Comparison of ENCODE assay signal across 18 cellular contexts in the genomic region with DNA sequence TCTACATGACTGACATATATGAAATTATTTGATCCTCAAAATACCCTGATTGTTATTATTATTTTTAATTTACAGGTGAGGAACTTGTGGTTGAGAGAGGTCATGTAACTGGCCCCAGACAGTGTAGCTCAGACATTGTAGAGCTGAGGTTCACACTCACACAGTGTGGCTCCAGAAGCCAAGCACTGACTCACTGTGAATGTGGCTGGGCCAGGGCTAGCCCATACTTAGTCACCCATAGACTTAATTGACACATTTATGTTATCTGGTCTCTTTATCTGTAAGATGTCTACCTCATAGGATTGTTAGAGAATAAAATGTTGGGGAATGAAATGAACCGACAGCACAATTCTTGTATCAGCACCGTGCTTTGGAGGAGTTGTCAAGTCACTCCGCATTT. TPM values are rescaled to one million over a fixed set of nuclear protein-coding genes. Genes with fewer than 3 reads are reported as not detected.
DNase-seq lines count a peak whose midpoint lies in the region; ATAC-seq, FAIRE-seq and TF ChIP-seq lines count a peak whose summit lies in the region.
"Had no signal": no experiment of that assay in that cellular context is flagged by ENCODE, and none has a peak within 500 bp of the region (broad histone marks: within the 10 kb centered on the region; RNA-seq: fewer than 3 reads in every experiment).

No MANE protein-coding gene starts in this region.

- 94 to 99% (median 96%) methylated on average over 3 of the region's 3 CpGs for WGBS in stomach, 5 donors

- TF ChIP-seq CTCF in NB4 (IDR thresholded peaks at IDR 0.05; ENCODE audit: low read depth, low read length) (no peak), endothelial cell of umbilical vein (IDR thresholded peaks at IDR 0.05; ENCODE audit: extremely low read depth in 1 of 2, insufficient read depth in 1 of 2, low read depth in 1 of 2, low read length in 2 of 2) (no peak), stomach (IDR thresholded peaks at IDR 0.05) (no peak), uterus (IDR thresholded peaks at IDR 0.05) (no peak)

- POLR2A ChIA-PET in endothelial cell of umbilical vein (lab: Charles Lee): no interaction called here

- no peaks in the 10 kb centered on the region for H3K9me3 ChIP-seq in endothelial cell of umbilical vein (replicated peaks; ENCODE audit: control insufficient read depth, insufficient read depth, low read length)
- no peaks in the 10 kb centered on the region for H3K9me3 ChIP-seq in stomach
- no peaks in the 10 kb centered on the region for H3K9me3 ChIP-seq in uterus
- H3K9me3 ChIP-seq: left lung, spleen had no signal

- no peak for FAIRE-seq in endothelial cell of umbilical vein (lab: Jason Lieb, UNC)
- FAIRE-seq: TTC549 had no signal

- no peak for DNase-seq in activated naive CD8-positive, alpha-beta T cell treated with anti-CD3 and anti-CD28 coated beads, Interleukin-2, amount 50 U/mL, for 24 hours
- DNase-seq in activated naive CD8-positive, alpha-beta T cell treated with anti-CD3 and anti-CD28 coated beads for 36 hours: no peak
- DNase-seq in NB4 (ENCODE audit: low read depth) (peak; percentile 13), endothelial cell of umbilical vein (ENCODE audit: low read depth, low spot score) (no peak), stomach (peak; percentile 27), Right ventricle myocardium superior (no peak), uterus (no peak)
- DNase-seq: activated gamma-delta T cell, COR-L47, dorsolateral prefrontal cortex, hypothalamus, left lung, NCI-H1417 treated with DMSO at 0.1 percent for 48 hours, NCI-H345, spleen had no signal

- H3K9me1 ChIP-seq in endothelial cell of umbilical vein (replicated peaks; ENCODE audit: control insufficient read depth, extremely low read depth, insufficient read depth, low read length): no peaks in the 10 kb centered on the region

- no peak overlapping the region for H3K4me2 ChIP-seq in endothelial cell of umbilical vein (ENCODE audit: insufficient read depth, low read length)

- H3K27ac ChIP-seq in endothelial cell of umbilical vein (ENCODE audit: insufficient read depth, low read depth, low read length) (no peak overlapping the region), stomach (no peak overlapping the region), uterus (no peak overlapping the region)
- H3K27ac ChIP-seq: dorsolateral prefrontal cortex, left lung, spleen had no signal

- H4K20me1 ChIP-seq in endothelial cell of umbilical vein (replicated peaks; ENCODE audit: control insufficient read depth, extremely low read depth, insufficient read depth, low read length): no peaks in the 10 kb centered on the region

- CTCF ChIA-PET in endothelial cell of umbilical vein (lab: Charles Lee): interaction anchor here (1.1 to 1.4 kb wide), 2 partner anchors 12 to 253 kb away, joined by 3 to 4 read pairs; no protein-coding TSS in a partner anchor

- dilution Hi-C loops in endothelial cell of umbilical vein (cut with MboI; ENCODE audit: extremely low pct_ligation_motif_present, low sequenced_read_pairs): loop anchor here (25.0 kb wide), 1 partner anchor 216 kb away; a partner anchor contains a TSS

- TF ChIP-seq POLR2A in NB4 (IDR thresholded peaks at IDR 0.05; ENCODE audit: extremely low read depth, insufficient read length): no peak
- TF ChIP-seq POLR2A in endothelial cell of umbilical vein (IDR thresholded peaks at IDR 0.05; ENCODE audit: low read depth, low read length): no peak
- no peak for TF ChIP-seq POLR2A in stomach (IDR thresholded peaks at IDR 0.05)
- TF ChIP-seq POLR2A in uterus (IDR thresholded peaks at IDR 0.05): no peak

- H3K27ac Mint-ChIP-seq in activated naive CD8-positive, alpha-beta T cell treated with anti-CD3 and anti-CD28 coated beads, Interleukin-2, amount 50 U/mL, for 24 hours: no peak overlapping the region
- no peak overlapping the region for H3K27ac Mint-ChIP-seq in activated naive CD8-positive, alpha-beta T cell treated with anti-CD3 and anti-CD28 coated beads for 36 hours
- H3K27ac Mint-ChIP-seq: stimulated activated naive CD8-positive, alpha-beta T cell treated with anti-CD3 and anti-CD28 coated beads, Interleukin-15, Interleukin-2, amounts not matched to agents 100 ng/mL and 50 ng/mL, for 24 hours had no signal

- H3K4me1 Mint-ChIP-seq in activated naive CD8-positive, alpha-beta T cell treated with anti-CD3 and anti-CD28 coated beads, Interleukin-2, amount 50 U/mL, for 24 hours: no peaks in the 10 kb centered on the region
- no peaks in the 10 kb centered on the region for H3K4me1 Mint-ChIP-seq in activated naive CD8-positive, alpha-beta T cell treated with anti-CD3 and anti-CD28 coated beads for 36 hours

- no peaks in the 10 kb centered on the region for H3K79me2 ChIP-seq in endothelial cell of umbilical vein (ENCODE audit: control insufficient read depth, insufficient read depth, low read length)

- BruUV-seq in endothelial cell of umbilical vein (replicated peaks; lab: Mats Ljungman, UMichigan): no TSS peak

- ATAC-seq in activated naive CD8-positive, alpha-beta T cell treated with anti-CD3 and anti-CD28 coated beads, Interleukin-2, amount 50 U/mL, for 24 hours: peak; percentile 90
- no peak for ATAC-seq in Right ventricle myocardium superior (ENCODE audit: poor library complexity)
- ATAC-seq in HG03442 (IDR thresholded peaks at IDR 0.05; ENCODE audit: unreplicated experiment): no peak
- ATAC-seq: left lung had no signal

- intact Hi-C loops in endothelial cell of umbilical vein (cut with micrococcal nuclease) (no loop called here), stomach (cut with DNase I; ENCODE audit: low total_unique reads) (no loop called here), Right ventricle myocardium superior (cut with DNase I) (no loop called here), uterus (cut with DNase I; ENCODE audit: low total_unique reads) (no loop called here)

- peaks cover 29% of the 10 kb centered on the region for H3K27me3 Mint-ChIP-seq in activated naive CD8-positive, alpha-beta T cell treated with anti-CD3 and anti-CD28 coated beads, Interleukin-2, amount 50 U/mL, for 24 hours
- H3K27me3 Mint-ChIP-seq in activated naive CD8-positive, alpha-beta T cell treated with anti-CD3 and anti-CD28 coated beads for 36 hours: peaks cover 26% of the 10 kb centered on the region

- H3K9ac ChIP-seq in endothelial cell of umbilical vein (replicated peaks; ENCODE audit: extremely low read depth, insufficient read depth, low read length): no peak overlapping the region

- H3K4me1 ChIP-seq in endothelial cell of umbilical vein (ENCODE audit: control insufficient read depth, extremely low read depth, insufficient read depth, low read length) (no peaks in the 10 kb centered on the region), stomach (peaks cover 0 to 8% (median 0%) of the 10 kb centered on the region in 4 donors), uterus (no peaks in the 10 kb centered on the region)
- H3K4me1 ChIP-seq: left lung, spleen had no signal

- H3K36me3 ChIP-seq in endothelial cell of umbilical vein (ENCODE audit: control insufficient read depth in 2 of 2, extremely low read depth in 1 of 2, insufficient read depth in 2 of 2, low read length in 2 of 2) (no peaks in the 10 kb centered on the region), stomach (no peaks in the 10 kb centered on the region), uterus (no peaks in the 10 kb centered on the region)
- H3K36me3 ChIP-seq: left lung, spleen had no signal

- no peaks in the 10 kb centered on the region for H3K9me3 Mint-ChIP-seq in activated naive CD8-positive, alpha-beta T cell treated with anti-CD3 and anti-CD28 coated beads, Interleukin-2, amount 50 U/mL, for 24 hours
- no peaks in the 10 kb centered on the region for H3K9me3 Mint-ChIP-seq in activated naive CD8-positive, alpha-beta T cell treated with anti-CD3 and anti-CD28 coated beads for 36 hours
- H3K9me3 Mint-ChIP-seq: stimulated activated naive CD8-positive, alpha-beta T cell treated with anti-CD3 and anti-CD28 coated beads, Interleukin-15, Interleukin-2, amounts not matched to agents 100 ng/mL and 50 ng/mL, for 24 hours had no signal

- TF ChIP-seq EP300 in stomach (IDR thresholded peaks at IDR 0.05): no peak

- H3K4me3 Mint-ChIP-seq in activated naive CD8-positive, alpha-beta T cell treated with anti-CD3 and anti-CD28 coated beads, Interleukin-2, amount 50 U/mL, for 24 hours: no peak overlapping the region
- H3K4me3 Mint-ChIP-seq in activated naive CD8-positive, alpha-beta T cell treated with anti-CD3 and anti-CD28 coated beads for 36 hours: no peak overlapping the region
- H3K4me3 Mint-ChIP-seq: stimulated activated naive CD8-positive, alpha-beta T cell treated with anti-CD3 and anti-CD28 coated beads, Interleukin-15, Interleukin-2, amounts not matched to agents 100 ng/mL and 50 ng/mL, for 24 hours had no signal

- H3K36me3 Mint-ChIP-seq in activated naive CD8-positive, alpha-beta T cell treated with anti-CD3 and anti-CD28 coated beads, Interleukin-2, amount 50 U/mL, for 24 hours (ENCODE audit: low read depth): no peaks in the 10 kb centered on the region
- no peaks in the 10 kb centered on the region for H3K36me3 Mint-ChIP-seq in activated naive CD8-positive, alpha-beta T cell treated with anti-CD3 and anti-CD28 coated beads for 36 hours

- H2AFZ ChIP-seq in endothelial cell of umbilical vein (ENCODE audit: low read depth, low read length): no peak overlapping the region

- no peak overlapping the region for H3K4me3 ChIP-seq in NB4 (ENCODE audit: low read depth, low read length)
- no peak overlapping the region for H3K4me3 ChIP-seq in endothelial cell of umbilical vein (replicated peaks in 1 of 3; ENCODE audit: insufficient read depth in 1 of 3, low read depth in 1 of 3, low read length in 3 of 3)
- no peak overlapping the region for H3K4me3 ChIP-seq in stomach
- H3K4me3 ChIP-seq in uterus: no peak overlapping the region
- H3K4me3 ChIP-seq: dorsolateral prefrontal cortex, left lung, spleen had no signal

- H3K27me3 ChIP-seq in endothelial cell of umbilical vein (ENCODE audit: control insufficient read depth in 2 of 2, insufficient read depth in 2 of 2, low read length in 2 of 2) (no peaks in the 10 kb centered on the region), stomach (no peaks in the 10 kb centered on the region), uterus (no peaks in the 10 kb centered on the region)
- H3K27me3 ChIP-seq: dorsolateral prefrontal cortex, left lung had no signal

RNA-seq across cellular contexts. Expression of a gene that starts 24.9 kb away (rescaled TPM):
- 1 to 10 TPM; 1.7 to 1.8 TPM for total RNA-seq in activated naive CD8-positive, alpha-beta T cell treated with anti-CD3 and anti-CD28 coated beads for 36 hours
- 9.6 TPM in 2 replicates for total RNA-seq in endothelial cell of umbilical vein
- polyA plus RNA-seq in endothelial cell of umbilical vein: 2.4 and 2.8 TPM in 2 replicates
- 2.0 and 2.2 TPM in 2 replicates for polyA plus RNA-seq in endothelial cell of umbilical vein (2011; cell fraction: cytosol; rRNA removed)
- polyA plus RNA-seq in endothelial cell of umbilical vein (2011; cell fraction: nucleus; rRNA removed): 2.2 and 3.4 TPM in 2 replicates
- polyA plus RNA-seq in endothelial cell of umbilical vein (2012): 7.5 and 8.5 TPM in 2 replicates
- polyA minus RNA-seq in endothelial cell of umbilical vein: 0.53 and 0.89 TPM in 2 replicates
- polyA minus RNA-seq in endothelial cell of umbilical vein (2011; cell fraction: cytosol; rRNA and poly(A)+ RNA removed): 2.6 TPM
- polyA minus RNA-seq in endothelial cell of umbilical vein (2011; cell fraction: nucleus; rRNA and poly(A)+ RNA removed): 1.7 and 3.3 TPM in 2 replicates
- 10 to 100 TPM in 2 of 5 donors, 1 to 10 TPM in 3; 5.9 to 70.1 (median 7.0) TPM for total RNA-seq in stomach
- 1 to 10 TPM; 5.2 to 8.1 (median 5.7) TPM for polyA plus RNA-seq in stomach
- 4.4 TPM for total RNA-seq in Right ventricle myocardium superior
- 10 to 100 TPM in 3 of 4 donors, 1 to 10 TPM in 1; 5.3 to 28.5 (median 16.3) TPM for total RNA-seq in uterus

RNA-seq across cellular contexts. Expression of a gene that starts 58.6 kb away (rescaled TPM):
- 10 to 100 TPM; 47.9 TPM for total RNA-seq in activated naive CD8-positive, alpha-beta T cell treated with anti-CD3 and anti-CD28 coated beads for 36 hours
- total RNA-seq in endothelial cell of umbilical vein (37.5 and 42.3 TPM in 2 replicates), stomach (10 to 100 TPM in 2 of 5 donors, 1 to 10 TPM in 3; 2.9 to 62.5 (median 7.5) TPM), Right ventricle myocardium superior (23.6 TPM), uterus (10 to 100 TPM in 2 of 4 donors, 1 to 10 TPM in 2; 2.3 to 35.5 (median 19.3) TPM)
- polyA plus RNA-seq in endothelial cell of umbilical vein (1.3 and 2.6 TPM in 2 replicates), stomach (1 to 10 TPM; 2.4 to 5.0 (median 3.7) TPM)
- polyA plus RNA-seq in endothelial cell of umbilical vein (2011; cell fraction: cytosol; rRNA removed): 1.4 and 1.7 TPM in 2 replicates
- polyA plus RNA-seq in endothelial cell of umbilical vein (2011; cell fraction: nucleus; rRNA removed): 4.4 and 6.1 TPM in 2 replicates
- 16.4 and 21.1 TPM in 2 replicates for polyA plus RNA-seq in endothelial cell of umbilical vein (2012)
- polyA minus RNA-seq in endothelial cell of umbilical vein: 32.4 and 39.5 TPM in 2 replicates
- polyA minus RNA-seq in endothelial cell of umbilical vein (2011; cell fraction: cytosol; rRNA and poly(A)+ RNA removed): 4.7 TPM
- polyA minus RNA-seq in endothelial cell of umbilical vein (2011; cell fraction: nucleus; rRNA and poly(A)+ RNA removed): 32.8 and 38.3 TPM in 2 replicates

Comparison
In these comparisons a context has a peak if more than half of its experiments do, and no peak if none do; other contexts are left out.
1. DNase-seq: peak in NB4 (single experiment) and stomach (single experiment); none in activated naive CD8-positive, alpha-beta T cell treated with anti-CD3 and anti-CD28 coated beads, Interleukin-2, amount 50 U/mL, for 24 hours (single experiment), activated naive CD8-positive, alpha-beta T cell treated with anti-CD3 and anti-CD28 coated beads for 36 hours (single experiment), endothelial cell of umbilical vein (single experiment), Right ventricle myocardium superior (single experiment) and uterus (0 of 2).